36 cellular contexts compared by ENCODE assay signal in genomic region chr19:39301021-39301420, GRCh38. TPM values are rescaled to one million over a fixed set of nuclear protein-coding genes. Genes with fewer than 3 reads are reported as not detected.
"Had no signal": no experiment of that assay in that cellular context is flagged by ENCODE, and none has a peak within 500 bp of the region (broad histone marks: within the 10 kb centered on the region; RNA-seq: fewer than 3 reads in every experiment).

No MANE protein-coding gene starts in this region.

- H3K27ac Mint-ChIP-seq: activated CD4-positive, alpha-beta T cell treated with anti-CD3 and anti-CD28 coated beads, Interleukin-2, amount 10 ng/mL, durations not matched to agents 24 days and 14 days; activated CD8-positive, alpha-beta memory T cell treated with anti-CD3 and anti-CD28 coated beads, Interleukin-2, amount 10 ng/mL, durations not matched to agents 7 days and 5 days; activated naive CD4-positive, alpha-beta T cell treated with anti-CD3 and anti-CD28 coated beads, Interleukin-2, amount 50 U/mL, for 24 hours; activated naive CD8-positive, alpha-beta T cell treated with anti-CD3 and anti-CD28 coated beads, Interleukin-2, amount 10 ng/mL, durations not matched to agents 7 days and 5 days; activated T-cell treated with anti-CD3 and anti-CD28 coated beads, Interleukin-2, amount 50 U/mL, for 72 hours; activated T-helper 17 cell treated with anti-CD3 and anti-CD28 coated beads, Interleukin-2, amount 50 U/mL, for 72 hours; brain had no signal

- H3K4me3 Mint-ChIP-seq: activated CD4-positive, alpha-beta T cell treated with anti-CD3 and anti-CD28 coated beads, Interleukin-2, amount 10 ng/mL, durations not matched to agents 24 days and 14 days; activated CD8-positive, alpha-beta memory T cell treated with anti-CD3 and anti-CD28 coated beads, Interleukin-2, amount 10 ng/mL, durations not matched to agents 7 days and 5 days; activated naive CD4-positive, alpha-beta T cell treated with anti-CD3 and anti-CD28 coated beads, Interleukin-2, amount 50 U/mL, for 24 hours; activated naive CD8-positive, alpha-beta T cell treated with anti-CD3 and anti-CD28 coated beads, Interleukin-2, amount 10 ng/mL, durations not matched to agents 7 days and 5 days; activated T-cell treated with anti-CD3 and anti-CD28 coated beads, Interleukin-2, amount 50 U/mL, for 72 hours; activated T-helper 17 cell treated with anti-CD3 and anti-CD28 coated beads, Interleukin-2, amount 50 U/mL, for 72 hours; brain had no signal

- H3K27me3 Mint-ChIP-seq: activated naive CD4-positive, alpha-beta T cell treated with anti-CD3 and anti-CD28 coated beads, Interleukin-2, amount 50 U/mL, for 24 hours; activated T-helper 17 cell treated with anti-CD3 and anti-CD28 coated beads, Interleukin-2, amount 50 U/mL, for 72 hours had no signal

- FAIRE-seq: bronchial epithelial cell had no signal

- H3K4me3 ChIP-seq: SJCRH30, SK-N-MC had no signal

- H3K27ac ChIP-seq: SJCRH30, SK-N-MC, WERI-Rb-1 had no signal

- H3K9me3 Mint-ChIP-seq: activated CD4-positive, alpha-beta T cell treated with anti-CD3 and anti-CD28 coated beads, Interleukin-2, amount 10 ng/mL, durations not matched to agents 24 days and 14 days; activated naive CD4-positive, alpha-beta T cell treated with anti-CD3 and anti-CD28 coated beads, Interleukin-2, amount 50 U/mL, for 24 hours; activated naive CD8-positive, alpha-beta T cell treated with anti-CD3 and anti-CD28 coated beads, Interleukin-2, amount 10 ng/mL, durations not matched to agents 7 days and 5 days; activated T-cell treated with anti-CD3 and anti-CD28 coated beads, Interleukin-2, amount 50 U/mL, for 72 hours; activated T-helper 17 cell treated with anti-CD3 and anti-CD28 coated beads, Interleukin-2, amount 50 U/mL, for 72 hours had no signal

- ATAC-seq: activated CD8-positive, alpha-beta memory T cell treated with anti-CD3 and anti-CD28 coated beads, Interleukin-2, amount 10 ng/mL, durations not matched to agents 7 days and 5 days; activated T-cell treated with anti-CD3 and anti-CD28 coated beads, Interleukin-2, amount 50 U/mL, for 72 hours; activated T-helper 17 cell treated with anti-CD3 and anti-CD28 coated beads, Interleukin-2, amount 50 U/mL, for 72 hours had no signal

- H3K4me1 ChIP-seq: SJCRH30 had no signal

- H3K36me3 Mint-ChIP-seq: activated CD8-positive, alpha-beta memory T cell treated with anti-CD3 and anti-CD28 coated beads, Interleukin-2, amount 10 ng/mL, durations not matched to agents 7 days and 5 days; activated naive CD4-positive, alpha-beta T cell treated with anti-CD3 and anti-CD28 coated beads, Interleukin-2, amount 50 U/mL, for 24 hours; brain had no signal

- H3K36me3 ChIP-seq: SJCRH30, WERI-Rb-1 had no signal

- DNase-seq: activated CD4-positive, alpha-beta T cell treated with anti-CD3 and anti-CD28 coated beads, Interleukin-2, amount 10 ng/mL, durations not matched to agents 24 days and 14 days; activated CD4-positive, alpha-beta T cell treated with anti-CD3 and anti-CD28 coated beads, Interleukin-2, amount 50 U/mL, for 4 hours; activated CD8-positive, alpha-beta memory T cell treated with anti-CD3 and anti-CD28 coated beads, Interleukin-2, amount 10 ng/mL, durations not matched to agents 7 days and 5 days; activated gamma-delta T cell; activated naive CD4-positive, alpha-beta T cell treated with Interleukin-2 at 50 U/mL for 16 hours; activated naive CD8-positive, alpha-beta T cell treated with anti-CD3 and anti-CD28 coated beads, Interleukin-2, amount 10 ng/mL, durations not matched to agents 7 days and 5 days; activated T-cell treated with anti-CD3 and anti-CD28 coated beads, Interleukin-2, amount 50 U/mL, for 1 hour; activated T-cell treated with anti-CD3 and anti-CD28 coated beads, Interleukin-2, amount 50 U/mL, for 72 hours; central memory CD4-positive, alpha-beta T cell; NCI-H1092 treated with DMSO at 0.1 percent for 48 hours; NCI-H1417; NCI-H146; NCI-H187; NCI-H2029 treated with DMSO at 0.1 percent for 48 hours; NCI-H2107; NCI-H2171; NCI-H510A; NCI-H526; NCI-H748 treated with DMSO at 0.1 percent for 48 hours; NK-92 treated with Interleukin-12 subunit alpha and Interleukin-12 subunit beta, amount 100 ng/mL, for 24 hours; SHP77; SJCRH30; T1000; WERI-Rb-1 had no signal

RNA-seq across cellular contexts. Expression of gene IFNL1, which starts 4.8 kb away (rescaled TPM):
- total RNA-seq: activated CD4-positive, alpha-beta T cell treated with anti-CD3 and anti-CD28 coated beads, Interleukin-2, amount 10 ng/mL, durations not matched to agents 24 days and 14 days; activated naive CD8-positive, alpha-beta T cell treated with anti-CD3 and anti-CD28 coated beads, Interleukin-2, amount 10 ng/mL, durations not matched to agents 7 days and 5 days; bronchial epithelial cell; cerebellum; M059J; OCI-LY7; RPMI7951; SJCRH30; T-helper 1 cell treated with Interleukin-12 subunit alpha and Interleukin-12 subunit beta and Interleukin-4 antibody, amounts not matched to agents 30 ng/mL and 1 ng/mL, for 36 hours had no signal
- polyA plus RNA-seq: adipose tissue had no signal

RNA-seq across cellular contexts. Expression of gene IFNL2, which starts 32.8 kb away (rescaled TPM):
- total RNA-seq: activated CD4-positive, alpha-beta T cell treated with anti-CD3 and anti-CD28 coated beads, Interleukin-2, amount 10 ng/mL, durations not matched to agents 24 days and 14 days; activated CD8-positive, alpha-beta memory T cell treated with anti-CD3 and anti-CD28 coated beads, Interleukin-2, amount 10 ng/mL, durations not matched to agents 7 days and 5 days; activated naive CD8-positive, alpha-beta T cell treated with anti-CD3 and anti-CD28 coated beads, Interleukin-2, amount 10 ng/mL, durations not matched to agents 7 days and 5 days; activated T-helper 17 cell treated with anti-CD3 and anti-CD28 coated beads, Interleukin-2, amount 50 U/mL, for 72 hours; bronchial epithelial cell; cerebellum; M059J; OCI-LY7; RPMI7951; SJCRH30; T-helper 1 cell treated with Interleukin-12 subunit alpha and Interleukin-12 subunit beta and Interleukin-4 antibody, amounts not matched to agents 30 ng/mL and 1 ng/mL, for 36 hours; T-helper 2 cell treated with Interferon-gamma antibody and Interleukin-4, amounts not matched to agents 100 ng/mL and 5 ng/mL, for 36 hours had no signal
- polyA plus RNA-seq: adipose tissue had no signal

RNA-seq across cellular contexts. Expression of gene GMFG, which starts 34.8 kb away (rescaled TPM):
- total RNA-seq: bronchial epithelial cell had no signal
